ENCODE assay signal across 1 cellular context in genomic region chr10:26890956-26891355, GRCh38.
TF ChIP-seq lines count a peak whose summit lies in the region.

No MANE protein-coding gene starts in this region.

TF ChIP-seq in GM12878, 131 proteins besides CTCF, POLR2A, EP300 and RAD21 (continued from another document):
- no peak for TF ChIP-seq IRF3 (IDR thresholded peaks at IDR 0.05)
- 0 out of 2 replicates have a peak, but pooled peaks have one; percentile 28 for TF ChIP-seq IRF4 (IDR thresholded peaks at IDR 0.05; ENCODE audit: low read depth, low read length)
- TF ChIP-seq RUNX3 (IDR thresholded peaks at IDR 0.05; ENCODE audit: low read length) = no peak
- peak; percentile 76; the same call in 1 of the 2 replicates for TF ChIP-seq ZBTB33 (IDR thresholded peaks at IDR 0.05)
- no peak for TF ChIP-seq MYB (IDR thresholded peaks at IDR 0.05; ENCODE audit: borderline replicate concordance, low read depth, low read length)
- TF ChIP-seq ZBTB40 (IDR thresholded peaks at IDR 0.05; ENCODE audit: borderline replicate concordance) = no peak
- TF ChIP-seq KAT2A (conservative IDR thresholded peaks at IDR 0.05; ENCODE audit: control insufficient read depth, low read depth, low read length) = no peak
- TF ChIP-seq SMAD5 (IDR thresholded peaks at IDR 0.05; ENCODE audit: low read depth) = no peak
- TF ChIP-seq GATAD2B (conservative IDR thresholded peaks at IDR 0.05; ENCODE audit: low read depth) = no peak
TF ChIP-seq in GM12878: peak in this region for 7.
